10 cellular contexts compared by ENCODE assay signal in genomic region chr10:11517150-11517549, GRCh38.
DNase-seq lines count a peak whose midpoint lies in the region; ATAC-seq and TF ChIP-seq lines count a peak whose summit lies in the region.
"Had no signal": no experiment of that assay in that cellular context is flagged by ENCODE, and none has a peak within 500 bp of the region (broad histone marks: within the 10 kb centered on the region; RNA-seq: fewer than 3 reads in every experiment).

No MANE protein-coding gene starts in this region.

- no peaks in the 10 kb centered on the region for H3K27me3 Mint-ChIP-seq in activated T-cell treated with anti-CD3 and anti-CD28 coated beads, Interleukin-2, amount 50 U/mL, for 4 hours (ENCODE audit: low read depth)
- H3K27me3 Mint-ChIP-seq in IgD-negative memory B cell, result no peaks in the 10 kb centered on the region

- intact Hi-C loops in HCT116 (cut with micrococcal nuclease), result loop anchor here (5.0 kb wide), 1 partner anchor 470 kb away; no protein-coding TSS in a partner anchor

- H3K4me1 Mint-ChIP-seq in activated T-cell treated with anti-CD3 and anti-CD28 coated beads, Interleukin-2, amount 50 U/mL, for 4 hours (ENCODE audit: low read depth), result peaks cover 10% of the 10 kb centered on the region
- peaks cover 31 to 54% (median 41%) of the 10 kb centered on the region in 3 donors for H3K4me1 Mint-ChIP-seq in IgD-negative memory B cell

- no peaks in the 10 kb centered on the region for H3K9me3 Mint-ChIP-seq in activated T-cell treated with anti-CD3 and anti-CD28 coated beads, Interleukin-2, amount 50 U/mL, for 4 hours
- no peaks in the 10 kb centered on the region for H3K9me3 Mint-ChIP-seq in IgD-negative memory B cell

- H4K20me1 ChIP-seq in HCT116 (ENCODE audit: insufficient read depth), result no peaks in the 10 kb centered on the region

- CTCF ChIA-PET in HCT116 (lab: Charles Lee), result interaction anchor here (2.2 to 3.0 kb wide), 3 partner anchors 16 to 240 kb away, joined by 5 to 14 read pairs (median 11); no protein-coding TSS in a partner anchor

- WGBS in gastroesophageal sphincter (ENCODE audit: low coverage in 1 of 2), 2 donors, result 44 to 83% methylated on average over 1 of the region's 1 CpG

- peak overlapping the region; percentile 2 to 28 (median 14) for H3K27ac Mint-ChIP-seq in IgD-negative memory B cell

- no peaks in the 10 kb centered on the region for H3K9me3 ChIP-seq in HCT116 (ENCODE audit: control insufficient read depth in 1 of 2, insufficient read depth in 1 of 2, low read depth in 1 of 2, low read length in 2 of 2)
- no peaks in the 10 kb centered on the region for H3K9me3 ChIP-seq in gastroesophageal sphincter
- H3K9me3 ChIP-seq: SJSA1 had no signal

- TF ChIP-seq RAD21 in HCT116 (IDR thresholded peaks at IDR 0.05; ENCODE audit: low read depth), result no peak

- peak; percentile 44 to 51 for ATAC-seq in activated T-cell treated with anti-CD3 and anti-CD28 coated beads, Interleukin-2, amount 50 U/mL, for 4 hours
- ATAC-seq in HCT116 (no peak), gastroesophageal sphincter (no peak)

- no peak for TF ChIP-seq POLR2A in HCT116 (IDR thresholded peaks at IDR 0.05; ENCODE audit: borderline replicate concordance, extremely low read depth, insufficient read depth, insufficient read length)
- TF ChIP-seq POLR2A in gastroesophageal sphincter (IDR thresholded peaks at IDR 0.05), result no peak

- H3K4me1 ChIP-seq in HCT116 (ENCODE audit: control insufficient read depth in 1 of 2, insufficient read depth in 2 of 2, low read length in 2 of 2) (peaks cover 0 to 14% of the 10 kb centered on the region in 2 experiments; a peak in 1 of 4 replicates), gastroesophageal sphincter (peaks cover 0 to 14% (median 0%) of the 10 kb centered on the region in 3 donors)
- H3K4me1 ChIP-seq: SJSA1 had no signal

- H3K36me3 ChIP-seq in HCT116 (ENCODE audit: control insufficient read depth in 1 of 2, insufficient read depth in 2 of 2, low read length in 2 of 2), result no peaks in the 10 kb centered on the region
- peaks cover 0 to 4% of the 10 kb centered on the region in 2 donors for H3K36me3 ChIP-seq in gastroesophageal sphincter
- H3K36me3 ChIP-seq: SJSA1 had no signal

- H3K9ac ChIP-seq in HCT116 (ENCODE audit: low read length), result no peak overlapping the region

- H3K27ac ChIP-seq in HCT116 (ENCODE audit: low read depth, low read length), result no peak overlapping the region
- no peak overlapping the region for H3K27ac ChIP-seq in gastroesophageal sphincter
- H3K27ac ChIP-seq: SJSA1 had no signal

- H3K79me2 ChIP-seq in HCT116 (ENCODE audit: insufficient read depth, low read length), result no peaks in the 10 kb centered on the region

- H3K36me3 Mint-ChIP-seq in activated T-cell treated with anti-CD3 and anti-CD28 coated beads, Interleukin-2, amount 50 U/mL, for 4 hours (ENCODE audit: insufficient read depth), result no peaks in the 10 kb centered on the region
- no peaks in the 10 kb centered on the region for H3K36me3 Mint-ChIP-seq in IgD-negative memory B cell

- POLR2A ChIA-PET in HCT116 (lab: Charles Lee), result no interaction called here

- H3K4me3 ChIP-seq in HCT116 (replicated peaks in 1 of 2; ENCODE audit: low read depth in 1 of 2, low read length in 2 of 2) (no peak overlapping the region), gastroesophageal sphincter (no peak overlapping the region)
- H3K4me3 ChIP-seq: SJSA1 had no signal

- H2AFZ ChIP-seq in HCT116 (ENCODE audit: low read depth, low read length, poor library complexity, severe bottlenecking), result no peak overlapping the region

- TF ChIP-seq CTCF in HCT116 (IDR thresholded peaks at IDR 0.05 in 2 of 3, conservative IDR thresholded peaks at IDR 0.05 in 1 of 3; ENCODE audit: borderline replicate concordance in 1 of 3, insufficient read depth in 1 of 3, low read depth in 2 of 3, low read length in 2 of 3) (no peak), gastroesophageal sphincter (IDR thresholded peaks at IDR 0.05) (no peak)

- no peaks in the 10 kb centered on the region for H3K9me2 ChIP-seq in HCT116 (ENCODE audit: insufficient read depth)

- RAD21 ChIA-PET in HCT116 (lab: Charles Lee; ENCODE audit: low non-redundant PET in 1 of 2, low total read pairs in 2 of 2, uncharacterized antibody in 2 of 2, unreplicated experiment in 2 of 2), result no interaction called here

- H3K27me3 ChIP-seq in HCT116 (ENCODE audit: insufficient read depth, low read length), result no peaks in the 10 kb centered on the region
- H3K27me3 ChIP-seq in gastroesophageal sphincter, result no peaks in the 10 kb centered on the region
- H3K27me3 ChIP-seq: SJSA1 had no signal

- DNase-seq in activated T-cell treated with anti-CD3 and anti-CD28 coated beads, Interleukin-2, amount 50 U/mL, for 4 hours, result no peak
- DNase-seq in activated T-cell treated with anti-CD3 and anti-CD28 coated beads, Interleukin-2, amount 50 U/mL, for 1 hour, result no peak
- DNase-seq in HCT116 (ENCODE audit: low read depth, low spot score) (no peak), NCI-H1930 (lab: John Stamatoyannopoulos, UW) (no peak), DMS79 treated with DMSO at 0.1 percent for 48 hours (lab: John Stamatoyannopoulos, UW) (no peak)
- DNase-seq in stimulated activated CD4-positive, alpha-beta T cell treated with anti-CD3 and anti-CD28 coated beads, Interleukin-4, amount 100 ng/mL, for 24 hours, result peak; percentile 7
- DNase-seq: NCI-H1417 treated with DMSO at 0.1 percent for 48 hours had no signal

- 0 out of 2 replicates have a peak overlapping the region, but pooled peaks have one; percentile 3 for H3K4me2 ChIP-seq in HCT116 (ENCODE audit: low read length)

- BruUV-seq in HCT116 (replicated peaks; lab: Mats Ljungman, UMichigan), result no TSS peak

- H3K4me3 Mint-ChIP-seq in activated T-cell treated with anti-CD3 and anti-CD28 coated beads, Interleukin-2, amount 50 U/mL, for 4 hours, result no peak overlapping the region
- H3K4me3 Mint-ChIP-seq in IgD-negative memory B cell, result peak overlapping the region in 1 of 4 donors; percentile 47

- TF ChIP-seq EP300 in gastroesophageal sphincter (IDR thresholded peaks at IDR 0.05), result no peak

TF ChIP-seq in HCT116, 20 proteins besides CTCF, POLR2A, EP300 and RAD21:
- TF ChIP-seq TCF7L2 (IDR thresholded peaks at IDR 0.05; ENCODE audit: borderline replicate concordance, extremely low read depth, insufficient read depth, insufficient read length) (no peak), FOSL1 (IDR thresholded peaks at IDR 0.05; ENCODE audit: low read depth) (peak; percentile 35; the same call in 1 of the 2 replicates), YY1 (IDR thresholded peaks at IDR 0.05; ENCODE audit: extremely low read depth, insufficient replicate concordance, low read depth, low read length) (no peak)

Comparison
In these comparisons a context has a peak if more than half of its experiments do, and no peak if none do; other contexts are left out.
1. ATAC-seq: peak in activated T-cell treated with anti-CD3 and anti-CD28 coated beads, Interleukin-2, amount 50 U/mL, for 4 hours (2 of 2); none in HCT116 (single experiment) and gastroesophageal sphincter (single experiment).